19 cellular contexts compared by ENCODE assay signal in the genomic region with DNA sequence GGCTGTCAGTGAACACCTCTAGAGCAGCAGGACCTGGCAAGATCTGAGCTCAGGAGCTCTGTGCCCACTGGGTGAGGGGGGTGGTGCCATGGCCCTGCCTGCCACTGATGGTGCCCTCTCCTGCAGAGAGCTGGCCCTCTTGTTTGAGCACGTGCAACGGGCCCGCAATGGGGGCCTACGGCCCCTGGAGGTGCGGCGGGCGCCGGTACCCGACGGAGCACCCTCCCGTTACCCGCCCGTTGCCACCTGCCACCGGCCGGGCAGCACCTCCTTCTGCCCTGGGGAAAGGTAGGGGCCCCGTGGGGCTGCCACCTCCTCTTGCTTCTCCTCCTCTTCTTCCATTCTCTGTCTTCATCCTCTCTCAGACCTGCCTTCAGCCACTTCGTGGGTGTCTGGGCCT. TPM values are rescaled to one million over a fixed set of nuclear protein-coding genes. Genes with fewer than 3 reads are reported as not detected.
DNase-seq lines count a peak whose midpoint lies in the region; ATAC-seq, FAIRE-seq and TF ChIP-seq lines count a peak whose summit lies in the region.
"Had no signal": no experiment of that assay in that cellular context is flagged by ENCODE, and none has a peak within 500 bp of the region (broad histone marks: within the 10 kb centered on the region; RNA-seq: fewer than 3 reads in every experiment).

No MANE protein-coding gene starts in this region.

- CTCF ChIA-PET in HepG2 (lab: Yijun Ruan, JAX; ENCODE audit: low intra/inter-chr PET ratio, low total read pairs), result no interaction called here

- H3K4me2 ChIP-seq in HepG2 (ENCODE audit: low read depth, low read length), result no peak overlapping the region
- no peak overlapping the region for H3K4me2 ChIP-seq in trophoblast cell (ENCODE audit: low read length)
- H3K4me2 ChIP-seq: KMS-11 had no signal

- no peak for FAIRE-seq in HepG2 (lab: Jason Lieb, UNC)
- FAIRE-seq: D721Med, GM12892 had no signal

- H3K27me3 Mint-ChIP-seq in chondrocyte (ENCODE audit: low read depth), result no peaks in the 10 kb centered on the region
- peaks cover 9% of the 10 kb centered on the region for H3K27me3 Mint-ChIP-seq in mesothelial cell of epicardium (ENCODE audit: low read depth)
- H3K27me3 Mint-ChIP-seq: CD4-positive, alpha-beta memory T cell had no signal

- H3K9me3 Mint-ChIP-seq in chondrocyte (ENCODE audit: low read depth) (no peaks in the 10 kb centered on the region), mesothelial cell of epicardium (no peaks in the 10 kb centered on the region)
- H3K9me3 Mint-ChIP-seq: CD4-positive, alpha-beta memory T cell had no signal

- DNase-seq in HepG2 (ENCODE audit: low spot score) (no peak), right lobe of liver (no peak), chondrocyte (ENCODE audit: low spot score) (no peak), mesothelial cell of epicardium (ENCODE audit: low spot score in 2 of 2, unreplicated experiment in 2 of 2) (no peak), thoracic aorta (ENCODE audit: low spot score) (no peak), MV-4-11 (lab: John Stamatoyannopoulos, UW) (no peak), trophoblast cell (no peak)
- DNase-seq: CD4-positive, alpha-beta memory T cell; DND-41; GDM1; NCI-H1105; NCI-H1694 treated with DMSO at 0.1 percent for 48 hours; NCI-H774; Right ventricle myocardium superior had no signal

- no peak overlapping the region for H3K4me3 Mint-ChIP-seq in chondrocyte (ENCODE audit: unreplicated experiment)
- no peak overlapping the region for H3K4me3 Mint-ChIP-seq in mesothelial cell of epicardium
- H3K4me3 Mint-ChIP-seq: CD4-positive, alpha-beta memory T cell had no signal

- no peak overlapping the region for H3K14ac ChIP-seq in trophoblast cell (ENCODE audit: low read length)

- H3K4me1 Mint-ChIP-seq in chondrocyte (ENCODE audit: low read depth) (peaks cover 47% of the 10 kb centered on the region), mesothelial cell of epicardium (peaks cover 25% of the 10 kb centered on the region)

- no peak overlapping the region for H4K8ac ChIP-seq in trophoblast cell (ENCODE audit: low read depth, low read length)

- no peak overlapping the region for H4K12ac ChIP-seq in trophoblast cell (ENCODE audit: low read depth, low read length)

- H4K91ac ChIP-seq in trophoblast cell (ENCODE audit: low read depth, low read length), result no peak overlapping the region

- H3K27me3 ChIP-seq in HepG2 (ENCODE audit: control insufficient read depth in 1 of 2, insufficient read depth in 2 of 2, low read length in 2 of 2) (no peaks in the 10 kb centered on the region; a peak in 1 of 5 replicates), right lobe of liver (no peaks in the 10 kb centered on the region), thoracic aorta (replicated peaks; ENCODE audit: insufficient read depth) (no peaks in the 10 kb centered on the region), trophoblast cell (ENCODE audit: insufficient read depth, low read length) (no peaks in the 10 kb centered on the region)

- TF ChIP-seq CTCF in HepG2 (CRISPR knock-in tag; IDR thresholded peaks at IDR 0.05) (no peak), right lobe of liver (IDR thresholded peaks at IDR 0.05) (no peak), chondrocyte (IDR thresholded peaks at IDR 0.05) (no peak), mesothelial cell of epicardium (IDR thresholded peaks at IDR 0.05; ENCODE audit: unreplicated experiment) (no peak), thoracic aorta (IDR thresholded peaks at IDR 0.05) (no peak)

- no peak overlapping the region for H2BK12ac ChIP-seq in trophoblast cell (ENCODE audit: low read length)

- ATAC-seq in HepG2 (no peak), right lobe of liver (no peak), thoracic aorta (ENCODE audit: insufficient number of reproducible peaks, low FRiP score, low read depth) (no peak), HG02938 (IDR thresholded peaks at IDR 0.05; ENCODE audit: unreplicated experiment) (no peak)

- WGBS in HepG2 (ENCODE audit: low lambda C conversion rate), result 80% methylated on average over 7 of the region's 17 CpGs
- 40% methylated on average over 1 of the region's 17 CpGs for WGBS in right lobe of liver (ENCODE audit: insufficient coverage, low coverage, low lambda C conversion rate, missing lambda C conversion rate)
- no CpG with 5 or more reads among the region's 17 CpGs for WGBS in trophoblast cell (ENCODE audit: extremely low coverage, insufficient coverage, insufficient read length)

- no peak overlapping the region for H3K18ac ChIP-seq in trophoblast cell (ENCODE audit: low read length)

- no peak overlapping the region for H2BK120ac ChIP-seq in trophoblast cell (ENCODE audit: insufficient read depth, low read length, poor library complexity)

- H2AFZ ChIP-seq in HepG2 (ENCODE audit: low read length) (no peak overlapping the region), trophoblast cell (ENCODE audit: insufficient read depth, low read length, poor library complexity) (no peak overlapping the region)

- H3K4me3 ChIP-seq in HepG2 (replicated peaks in 1 of 3; ENCODE audit: insufficient read depth in 1 of 3, low read depth in 2 of 3, low read length in 3 of 3), result no peak overlapping the region
- no peak overlapping the region for H3K4me3 ChIP-seq in right lobe of liver
- H3K4me3 ChIP-seq in thoracic aorta, result no peak overlapping the region
- no peak overlapping the region for H3K4me3 ChIP-seq in trophoblast cell (ENCODE audit: low read depth, low read length)

- H3K36me3 ChIP-seq in HepG2 (replicated peaks in 1 of 2; ENCODE audit: control insufficient read depth in 1 of 2, insufficient read depth in 2 of 2, low read length in 2 of 2) (no peaks in the 10 kb centered on the region), right lobe of liver (no peaks in the 10 kb centered on the region), thoracic aorta (no peaks in the 10 kb centered on the region), trophoblast cell (ENCODE audit: control insufficient read depth in 1 of 2, insufficient read depth in 2 of 2, low read length in 2 of 2) (no peaks in the 10 kb centered on the region)

- no peak overlapping the region for H3K9ac ChIP-seq in HepG2 (ENCODE audit: insufficient read depth, low read depth, low read length)
- H3K9ac ChIP-seq in trophoblast cell (ENCODE audit: low read length), result no peak overlapping the region
- H3K9ac ChIP-seq: KMS-11 had no signal

- in situ Hi-C loops in HepG2 (cut with HindIII; ENCODE audit: extremely low pct_ligation_motif_present, low pct_unique_long_range_greater_than_20kb), result no loop called here

- no peak overlapping the region for H3K27ac ChIP-seq in HepG2 (ENCODE audit: extremely low read length, insufficient read depth, low read length)
- H3K27ac ChIP-seq in right lobe of liver, result no peak overlapping the region
- H3K27ac ChIP-seq in thoracic aorta, result peak overlapping the region; percentile 77 to 88
- no peak overlapping the region for H3K27ac ChIP-seq in trophoblast cell (ENCODE audit: low read depth, low read length)
- H3K27ac ChIP-seq: KMS-11 had no signal

- no peak for TF ChIP-seq POLR2A in HepG2 (IDR thresholded peaks at IDR 0.05; ENCODE audit: insufficient read depth in 1 of 2, low read depth in 2 of 2, low read length in 2 of 2)
- no peak for TF ChIP-seq POLR2A in right lobe of liver (IDR thresholded peaks at IDR 0.05)

- H2BK5ac ChIP-seq in trophoblast cell (ENCODE audit: low read depth, low read length, poor library complexity), result no peak overlapping the region

- H3K36me3 Mint-ChIP-seq in chondrocyte (ENCODE audit: low read depth) (no peaks in the 10 kb centered on the region), mesothelial cell of epicardium (no peaks in the 10 kb centered on the region)
- H3K36me3 Mint-ChIP-seq: CD4-positive, alpha-beta memory T cell had no signal

- peaks cover 35% of the 10 kb centered on the region for H3K4me1 ChIP-seq in HepG2 (ENCODE audit: insufficient read depth, low read length)
- peaks cover 0 to 10% (median 5%) of the 10 kb centered on the region in 4 donors for H3K4me1 ChIP-seq in right lobe of liver
- peaks cover 31 to 74% of the 10 kb centered on the region in 2 donors for H3K4me1 ChIP-seq in thoracic aorta (ENCODE audit: control insufficient read depth in 1 of 2, low read depth in 2 of 2)
- peaks cover 15 to 19% of the 10 kb centered on the region in 2 experiments for H3K4me1 ChIP-seq in trophoblast cell (ENCODE audit: control insufficient read depth in 1 of 2, insufficient read depth in 2 of 2, low read length in 2 of 2)

- BruUV-seq in HepG2 (replicated peaks; lab: Mats Ljungman, UMichigan), result no TSS peak

- TF ChIP-seq EP300 in HepG2 (IDR thresholded peaks at IDR 0.05; ENCODE audit: low read depth in 2 of 2, low read length in 2 of 2) (no peak), HepG2 (CRISPR knock-in tag; IDR thresholded peaks at IDR 0.05; ENCODE audit: borderline replicate concordance) (no peak)

- no peak overlapping the region for H3K23ac ChIP-seq in trophoblast cell (ENCODE audit: low read length)

- intact Hi-C loops in HepG2 (cut with micrococcal nuclease; ENCODE audit: unreplicated experiment) (no loop called here), right lobe of liver (cut with DNase I) (no loop called here)

- H3K27ac Mint-ChIP-seq in chondrocyte (ENCODE audit: unreplicated experiment), result peak overlapping the region; percentile 97
- H3K27ac Mint-ChIP-seq in mesothelial cell of epicardium, result peak overlapping the region; percentile 83

- no peaks in the 10 kb centered on the region for H3K9me3 ChIP-seq in HepG2 (ENCODE audit: low read length)
- H3K9me3 ChIP-seq in right lobe of liver, result no peaks in the 10 kb centered on the region
- no peaks in the 10 kb centered on the region for H3K9me3 ChIP-seq in thoracic aorta
- H3K9me3 ChIP-seq in trophoblast cell (ENCODE audit: insufficient read depth, low read depth, low read length), result peaks cover 4% of the 10 kb centered on the region

- POLR2A ChIA-PET in HepG2 (lab: Yijun Ruan, JAX), result interaction anchor here (1.8 kb wide), 1 partner anchor 132 kb away, joined by 6 read pairs; a partner anchor contains a TSS

- H2AK5ac ChIP-seq in trophoblast cell (ENCODE audit: low read length), result no peak overlapping the region

- no peak overlapping the region for H3K4ac ChIP-seq in trophoblast cell (ENCODE audit: low read depth, low read length)

- H3K79me2 ChIP-seq in HepG2 (ENCODE audit: insufficient read depth, low read length) (no peaks in the 10 kb centered on the region), trophoblast cell (ENCODE audit: control insufficient read depth, insufficient read depth, low read length, poor library complexity) (no peaks in the 10 kb centered on the region)

- H3K79me1 ChIP-seq in trophoblast cell (ENCODE audit: low read length), result no peaks in the 10 kb centered on the region

- TF ChIP-seq RAD21 in HepG2 (CRISPR knock-in tag; IDR thresholded peaks at IDR 0.05), result no peak

- H4K20me1 ChIP-seq in HepG2 (ENCODE audit: insufficient read depth, low read length), result no peaks in the 10 kb centered on the region

RNA-seq across cellular contexts. Expression of a gene that starts 38.2 kb away (rescaled TPM):
- 5.8 and 9.9 TPM in 2 replicates for total RNA-seq in HepG2 (2016; rRNA removed; fragmentation: Illumina TruSeq; extraction: Trizol)
- total RNA-seq in HepG2 (2016; cell fraction: cytosol; rRNA removed; fragmentation: Illumina TruSeq; extraction: Trizol; ENCODE audit: low read depth), result 8.5 and 9.6 TPM in 2 replicates
- 6.5 and 9.1 TPM in 2 replicates for total RNA-seq in HepG2 (2016; cell fraction: insoluble cytoplasmic fraction; rRNA removed; fragmentation: Illumina TruSeq; extraction: Trizol)
- total RNA-seq in HepG2 (2016; cell fraction: membrane; rRNA removed; fragmentation: Illumina TruSeq; extraction: Trizol), result 11.1 and 14.4 TPM in 2 replicates
- total RNA-seq in HepG2 (2016; cell fraction: nucleus; rRNA removed; fragmentation: Illumina TruSeq; extraction: Trizol), result 4.1 and 4.2 TPM in 2 replicates
- polyA plus RNA-seq in HepG2 (2011; rRNA removed), result 1.5 and 2.0 TPM in 2 replicates
- 1.7 and 3.5 TPM in 2 replicates for polyA plus RNA-seq in HepG2 (2011; cell fraction: cytosol; rRNA removed)
- 3.7 and 3.9 TPM in 2 replicates for polyA plus RNA-seq in HepG2 (2011; cell fraction: nucleus; rRNA removed)
- polyA plus RNA-seq in HepG2 (2012), result 5.5 and 6.8 TPM in 2 replicates
- 9.0 and 13.1 TPM in 2 replicates for polyA plus RNA-seq in HepG2 (2016; cell fraction: cytosol; fragmentation: Illumina TruSeq; extraction: Trizol; ENCODE audit: low read depth)
- polyA plus RNA-seq in HepG2 (2016; cell fraction: insoluble cytoplasmic fraction; fragmentation: Illumina TruSeq; extraction: Trizol; ENCODE audit: low read depth), result 11.7 and 13.4 TPM in 2 replicates
- polyA plus RNA-seq in HepG2 (2016; cell fraction: membrane; fragmentation: Illumina TruSeq; extraction: Trizol; ENCODE audit: low read depth), result 14.8 and 15.5 TPM in 2 replicates
- 13.0 and 14.6 TPM in 2 replicates for polyA plus RNA-seq in HepG2 (2016; cell fraction: nucleus; fragmentation: Illumina TruSeq; extraction: Trizol; ENCODE audit: insufficient read depth, low read depth)
- polyA minus RNA-seq in HepG2 (2011; rRNA and poly(A)+ RNA removed; ENCODE audit: low replicate concordance), result 1.8 and 1.9 TPM in 2 replicates
- 3.7 and 5.4 TPM in 2 replicates for polyA minus RNA-seq in HepG2 (2011; cell fraction: cytosol; rRNA and poly(A)+ RNA removed)
- polyA minus RNA-seq in HepG2 (2011; cell fraction: nucleus; rRNA and poly(A)+ RNA removed), result 1.6 and 2.2 TPM in 2 replicates
- 100 to 1,000 TPM in 1 of 6 experiments, 10 to 100 TPM in 5; 19.0 to 116 (median 25.8) TPM for total RNA-seq in right lobe of liver
- total RNA-seq in chondrocyte, result 12.4 to 30.5 TPM (median 30.1 TPM) in 3 replicates
- total RNA-seq in mesothelial cell of epicardium, result 14.2 to 14.6 TPM (median 14.4 TPM) in 3 replicates
- 10 to 100 TPM; 53.5 to 55.9 TPM for total RNA-seq in thoracic aorta
- polyA plus RNA-seq in trophoblast cell (2013), result 2.7 and 3.4 TPM in 2 replicates

RNA-seq across cellular contexts. Expression of a gene that starts 40.4 kb away (rescaled TPM):
- total RNA-seq in HepG2 (2016; rRNA removed; fragmentation: Illumina TruSeq; extraction: Trizol) (0.02 TPM in 1 of 2 replicates, not detected in the other), right lobe of liver (under 1 TPM; 0.12 to 0.23 (median 0.15) TPM), chondrocyte (0.60 to 3.4 TPM (median 3.0 TPM) in 3 replicates), mesothelial cell of epicardium (0.78 to 0.97 TPM (median 0.79 TPM) in 3 replicates), thoracic aorta (10 to 100 TPM in 1 of 2 donors, 1 to 10 TPM in 1; 5.7 to 11.5 TPM)
- total RNA-seq in HepG2 (2016; cell fraction: cytosol; rRNA removed; fragmentation: Illumina TruSeq; extraction: Trizol; ENCODE audit: low read depth), result not detected in 2 replicates
- not detected in 2 replicates for total RNA-seq in HepG2 (2016; cell fraction: insoluble cytoplasmic fraction; rRNA removed; fragmentation: Illumina TruSeq; extraction: Trizol)
- not detected in 2 replicates for total RNA-seq in HepG2 (2016; cell fraction: membrane; rRNA removed; fragmentation: Illumina TruSeq; extraction: Trizol)
- total RNA-seq in HepG2 (2016; cell fraction: nucleus; rRNA removed; fragmentation: Illumina TruSeq; extraction: Trizol), result not detected in 2 replicates
- polyA plus RNA-seq in HepG2 (2011; rRNA removed), result 0.03 and 0.09 TPM in 2 replicates
- polyA plus RNA-seq in HepG2 (2011; cell fraction: cytosol; rRNA removed), result 0.03 and 0.05 TPM in 2 replicates
- 0.40 and 0.48 TPM in 2 replicates for polyA plus RNA-seq in HepG2 (2011; cell fraction: nucleus; rRNA removed)
- polyA plus RNA-seq in HepG2 (2012), result 0.04 and 0.12 TPM in 2 replicates
- not detected in 2 replicates for polyA plus RNA-seq in HepG2 (2016; cell fraction: cytosol; fragmentation: Illumina TruSeq; extraction: Trizol; ENCODE audit: low read depth)
- polyA plus RNA-seq in HepG2 (2016; cell fraction: insoluble cytoplasmic fraction; fragmentation: Illumina TruSeq; extraction: Trizol; ENCODE audit: low read depth), result not detected in 2 replicates
- 0.06 TPM in 1 of 2 replicates, not detected in the other for polyA plus RNA-seq in HepG2 (2016; cell fraction: membrane; fragmentation: Illumina TruSeq; extraction: Trizol; ENCODE audit: low read depth)
- polyA plus RNA-seq in HepG2 (2016; cell fraction: nucleus; fragmentation: Illumina TruSeq; extraction: Trizol; ENCODE audit: insufficient read depth, low read depth), result 0.19 and 0.45 TPM in 2 replicates
- polyA minus RNA-seq in HepG2 (2011; rRNA and poly(A)+ RNA removed; ENCODE audit: low replicate concordance), result 0.08 and 0.12 TPM in 2 replicates
- not detected in 2 replicates for polyA minus RNA-seq in HepG2 (2011; cell fraction: cytosol; rRNA and poly(A)+ RNA removed)
- not detected in 2 replicates for polyA minus RNA-seq in HepG2 (2011; cell fraction: nucleus; rRNA and poly(A)+ RNA removed)
- polyA plus RNA-seq in trophoblast cell (2013), result 0.88 and 0.99 TPM in 2 replicates
- total RNA-seq: MCF 10A had no signal

Comparison
In these comparisons a context has a peak if more than half of its experiments do, and no peak if none do; other contexts are left out.
1. H3K27ac ChIP-seq: peak in thoracic aorta (2 of 2); none in HepG2 (single experiment), right lobe of liver (0 of 3) and trophoblast cell (single experiment).